Comparison of ENCODE assay signal across 1 cellular context in the genomic region with DNA sequence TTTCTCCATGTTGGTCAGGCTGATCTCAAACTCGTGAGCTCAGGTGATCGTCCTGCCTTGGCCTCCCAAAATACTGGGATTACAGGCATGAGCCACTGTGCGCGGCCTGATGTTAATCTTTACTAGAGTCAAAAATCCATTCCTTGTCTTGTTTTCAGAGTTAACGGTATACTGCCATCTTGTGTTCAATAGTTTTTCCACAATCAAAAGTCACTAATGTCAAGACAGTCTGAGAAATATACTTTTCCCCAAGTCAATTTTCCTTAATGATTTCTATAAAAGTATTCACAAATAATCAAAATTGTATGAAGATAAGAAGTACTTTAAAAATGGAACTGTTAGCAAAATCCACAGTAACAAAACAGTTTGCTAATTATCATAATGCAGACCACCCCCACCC.
TF ChIP-seq lines count a peak whose summit lies in the region.

No MANE protein-coding gene starts in this region.

TF ChIP-seq in HepG2, 621 proteins besides CTCF, POLR2A, EP300 and RAD21:
- TF ChIP-seq STAG1 (CRISPR knock-in tag; IDR thresholded peaks at IDR 0.05), result peak; percentile 33; the same call in 1 of the 2 replicates
- TF ChIP-seq, protein P1, sequence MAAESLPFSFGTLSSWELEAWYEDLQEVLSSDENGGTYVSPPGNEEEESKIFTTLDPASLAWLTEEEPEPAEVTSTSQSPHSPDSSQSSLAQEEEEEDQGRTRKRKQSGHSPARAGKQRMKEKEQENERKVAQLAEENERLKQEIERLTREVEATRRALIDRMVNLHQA (CRISPR knock-in tag; IDR thresholded peaks at IDR 0.05), result no peak
TF ChIP-seq in HepG2: peak in this region for 1.
